19 cellular contexts compared by ENCODE assay signal in genomic region chr12:27965411-27965810, GRCh38. TPM values are rescaled to one million over a fixed set of nuclear protein-coding genes. Genes with fewer than 3 reads are reported as not detected.
DNase-seq lines count a peak whose midpoint lies in the region; ATAC-seq and TF ChIP-seq lines count a peak whose summit lies in the region.
"Had no signal": no experiment of that assay in that cellular context is flagged by ENCODE, and none has a peak within 500 bp of the region (broad histone marks: within the 10 kb centered on the region; RNA-seq: fewer than 3 reads in every experiment).

No MANE protein-coding gene starts in this region.

- no peak for ATAC-seq in GM18873 (IDR thresholded peaks at IDR 0.05; ENCODE audit: low FRiP score, unreplicated experiment)
- ATAC-seq: left ventricle myocardium superior, natural killer cell had no signal

- no peak overlapping the region for H3K4me3 Mint-ChIP-seq in MCF 10A (ENCODE audit: unreplicated experiment)
- H3K4me3 Mint-ChIP-seq in activated CD4-positive, alpha-beta memory T cell treated with anti-CD3 and anti-CD28 coated beads, Interleukin-2, amount 10 ng/mL, durations not matched to agents 7 days and 5 days: no peak overlapping the region
- H3K4me3 Mint-ChIP-seq: activated CD4-positive, alpha-beta T cell treated with anti-CD3 and anti-CD28 coated beads, Interleukin-2, amount 10 ng/mL, durations not matched to agents 7 days and 5 days; activated T-cell treated with anti-CD3 and anti-CD28 coated beads, Interleukin-2, amount 50 U/mL, for 24 hours; natural killer cell had no signal

- POLR2A ChIA-PET in MCF 10A (lab: Yijun Ruan, JAX): interaction anchor here (0.8 to 2.8 kb wide), 5 partner anchors 13 to 254 kb away, joined by 3 to 15 read pairs (median 3); partner anchors contain the start of gene CCDC91
- POLR2A ChIA-PET in activated CD4-positive, alpha-beta memory T cell treated with anti-CD3 and anti-CD28 coated beads, Interleukin-2, amount 10 ng/mL, durations not matched to agents 7 days and 5 days (lab: Charles Lee): no interaction called here

- no TSS peak for BruUV-seq in MCF 10A (replicated peaks; lab: Mats Ljungman, UMichigan)

- H3K27me3 ChIP-seq in breast epithelium (no peaks in the 10 kb centered on the region), SJCRH30 (no peaks in the 10 kb centered on the region), vagina (no peaks in the 10 kb centered on the region)

- peaks cover 6% of the 10 kb centered on the region for H3K36me3 Mint-ChIP-seq in MCF 10A (ENCODE audit: insufficient read depth, unreplicated experiment)
- H3K36me3 Mint-ChIP-seq in activated CD4-positive, alpha-beta memory T cell treated with anti-CD3 and anti-CD28 coated beads, Interleukin-2, amount 10 ng/mL, durations not matched to agents 7 days and 5 days (ENCODE audit: low read depth): no peaks in the 10 kb centered on the region

- no peak overlapping the region for H3K4me3 ChIP-seq in breast epithelium
- no peak overlapping the region for H3K4me3 ChIP-seq in SJCRH30
- no peak overlapping the region for H3K4me3 ChIP-seq in fibroblast of the aortic adventitia (ENCODE audit: low read depth, low read length)
- no peak overlapping the region for H3K4me3 ChIP-seq in vagina
- H3K4me3 ChIP-seq: esophagus muscularis mucosa, suprapubic skin had no signal

- no peaks in the 10 kb centered on the region for H3K9me3 Mint-ChIP-seq in MCF 10A (ENCODE audit: unreplicated experiment)
- no peaks in the 10 kb centered on the region for H3K9me3 Mint-ChIP-seq in activated CD4-positive, alpha-beta memory T cell treated with anti-CD3 and anti-CD28 coated beads, Interleukin-2, amount 10 ng/mL, durations not matched to agents 7 days and 5 days
- H3K9me3 Mint-ChIP-seq: activated CD4-positive, alpha-beta T cell treated with anti-CD3 and anti-CD28 coated beads, Interleukin-2, amount 10 ng/mL, durations not matched to agents 7 days and 5 days; activated T-cell treated with anti-CD3 and anti-CD28 coated beads, Interleukin-2, amount 50 U/mL, for 24 hours had no signal

- H3K36me3 ChIP-seq in breast epithelium (no peaks in the 10 kb centered on the region), SJCRH30 (no peaks in the 10 kb centered on the region), vagina (peaks cover 0 to 14% of the 10 kb centered on the region in 2 donors)
- H3K36me3 ChIP-seq: suprapubic skin had no signal

- H3K9me3 ChIP-seq in breast epithelium: no peaks in the 10 kb centered on the region
- no peaks in the 10 kb centered on the region for H3K9me3 ChIP-seq in SJCRH30 (replicated peaks)
- no peaks in the 10 kb centered on the region for H3K9me3 ChIP-seq in vagina
- H3K9me3 ChIP-seq: esophagus muscularis mucosa, suprapubic skin had no signal

- intact Hi-C loops in MCF 10A (cut with micrococcal nuclease) (loop anchor here (5.0 kb wide), 1 partner anchor 57 kb away; no protein-coding TSS in a partner anchor), breast epithelium (cut with DNase I; ENCODE audit: low total_unique reads) (no loop called here), vagina (cut with DNase I) (no loop called here)

- DNase-seq in MCF 10A (ENCODE audit: unreplicated experiment) (no peak), breast epithelium (ENCODE audit: low spot score in 2 of 2) (no peak), SJCRH30 (peak in 1 of 2 experiments; percentile 38), fibroblast of the aortic adventitia (ENCODE audit: low read depth) (peak; percentile 57), vagina (ENCODE audit: extremely low spot score in 2 of 2) (no peak)
- DNase-seq in activated CD4-positive, alpha-beta memory T cell treated with anti-CD3 and anti-CD28 coated beads, Interleukin-2, amount 10 ng/mL, durations not matched to agents 7 days and 5 days: no peak
- DNase-seq in effector CD4-positive, alpha-beta T cell: no peak
- DNase-seq: 8988T; activated CD4-positive, alpha-beta T cell treated with anti-CD3 and anti-CD28 coated beads, Interleukin-2, amount 10 ng/mL, durations not matched to agents 7 days and 5 days; activated T-cell treated with anti-CD3 and anti-CD28 coated beads, Interleukin-2, amount 50 U/mL, for 24 hours; left ventricle myocardium superior; MV-4-11; natural killer cell; NCI-H2107; SHP77; stimulated activated CD4-positive, alpha-beta T cell treated with anti-CD3 and anti-CD28 coated beads, Interleukin-1b, Interleukin-23, amount 100 ng/mL, for 48 hours had no signal

- H3K27ac ChIP-seq in breast epithelium (peak overlapping the region in 1 of 2 donors; percentile 2), SJCRH30 (peak overlapping the region; percentile 50), vagina (peak overlapping the region; percentile 52)
- H3K27ac ChIP-seq: esophagus muscularis mucosa, suprapubic skin had no signal

- H3K27ac Mint-ChIP-seq in MCF 10A (ENCODE audit: low read depth, unreplicated experiment): peak overlapping the region; percentile 54
- H3K27ac Mint-ChIP-seq in activated CD4-positive, alpha-beta memory T cell treated with anti-CD3 and anti-CD28 coated beads, Interleukin-2, amount 10 ng/mL, durations not matched to agents 7 days and 5 days: no peak overlapping the region
- H3K27ac Mint-ChIP-seq: activated CD4-positive, alpha-beta T cell treated with anti-CD3 and anti-CD28 coated beads, Interleukin-2, amount 10 ng/mL, durations not matched to agents 7 days and 5 days; activated T-cell treated with anti-CD3 and anti-CD28 coated beads, Interleukin-2, amount 50 U/mL, for 24 hours; natural killer cell had no signal

- H3K27me3 Mint-ChIP-seq in MCF 10A (ENCODE audit: insufficient read depth, unreplicated experiment): no peaks in the 10 kb centered on the region
- peaks cover 63% of the 10 kb centered on the region for H3K27me3 Mint-ChIP-seq in activated CD4-positive, alpha-beta memory T cell treated with anti-CD3 and anti-CD28 coated beads, Interleukin-2, amount 10 ng/mL, durations not matched to agents 7 days and 5 days

- peaks cover 35% of the 10 kb centered on the region for H3K4me1 Mint-ChIP-seq in MCF 10A (ENCODE audit: insufficient read depth, unreplicated experiment)
- peaks cover 13% of the 10 kb centered on the region for H3K4me1 Mint-ChIP-seq in activated CD4-positive, alpha-beta memory T cell treated with anti-CD3 and anti-CD28 coated beads, Interleukin-2, amount 10 ng/mL, durations not matched to agents 7 days and 5 days

- no peak for TF ChIP-seq POLR2A in breast epithelium (IDR thresholded peaks at IDR 0.05)
- TF ChIP-seq POLR2A in vagina (IDR thresholded peaks at IDR 0.05): no peak

- CTCF ChIA-PET in MCF 10A (lab: Yijun Ruan, JAX): interaction anchor here (1.1 to 3.0 kb wide), 3 partner anchors 9 to 208 kb away, joined by 3 to 11 read pairs (median 4); no protein-coding TSS in a partner anchor
- CTCF ChIA-PET in activated CD4-positive, alpha-beta memory T cell treated with anti-CD3 and anti-CD28 coated beads, Interleukin-2, amount 10 ng/mL, durations not matched to agents 7 days and 5 days (lab: Charles Lee): interaction anchor here (1.1 kb wide), 1 partner anchor 25 kb away, joined by 3 read pairs; no protein-coding TSS in a partner anchor

- TF ChIP-seq CTCF in MCF 10A (IDR thresholded peaks at IDR 0.05; ENCODE audit: unreplicated experiment) (no peak), breast epithelium (IDR thresholded peaks at IDR 0.05) (no peak), fibroblast of the aortic adventitia (IDR thresholded peaks at IDR 0.05; ENCODE audit: insufficient read depth, low read length) (no peak), vagina (IDR thresholded peaks at IDR 0.05) (no peak)

- H3K4me1 ChIP-seq in breast epithelium (no peaks in the 10 kb centered on the region), SJCRH30 (peaks cover 36% of the 10 kb centered on the region), vagina (peaks cover 34% of the 10 kb centered on the region)

RNA-seq across cellular contexts. Expression of gene PTHLH, which starts 7.1 kb away (rescaled TPM):
- total RNA-seq in MCF 10A (2022) (3.8 and 5.4 TPM in 2 replicates), breast epithelium (1 to 10 TPM; 2.4 to 7.5 (median 2.9) TPM), fibroblast of the aortic adventitia (ENCODE audit: low replicate concordance) (1.6 and 4.3 TPM in 2 replicates), vagina (7.9 TPM)
- 3.5 and 3.6 TPM in 2 replicates for total RNA-seq in SJCRH30 (2014; rRNA removed; shearing (Covaris generic))
- total RNA-seq in activated CD4-positive, alpha-beta memory T cell treated with anti-CD3 and anti-CD28 coated beads, Interleukin-2, amount 10 ng/mL, durations not matched to agents 7 days and 5 days: not detected
- total RNA-seq: activated CD4-positive, alpha-beta T cell treated with anti-CD3 and anti-CD28 coated beads, Interleukin-2, amount 10 ng/mL, durations not matched to agents 7 days and 5 days; left ventricle myocardium superior; natural killer cell had no signal
